In genomic region chr2:163735692-163736432, GRCh38 we compare ENCODE assay signal across 8 cellular contexts. TPM values are rescaled to one million over a fixed set of nuclear protein-coding genes. Genes with fewer than 3 reads are reported as not detected.
DNase-seq lines count a peak whose midpoint lies in the region; ATAC-seq and TF ChIP-seq lines count a peak whose summit lies in the region.

Gene FIGN, minus strand, starts transcription at chr2:163736008. Its CDS starts 1,081 bp downstream, at chr2:163734927.

- DNase-seq in ELF-1 (ENCODE audit: low read depth, low spot score) (peak; percentile 93), NCI-H2081 (lab: John Stamatoyannopoulos, UW) (peak; percentile 74 to 86), astrocyte of the cerebellum (ENCODE audit: low read depth) (peak; percentile 85), right cardiac atrium (peak; percentile 82 to 93 (median 92)), posterior vena cava (ENCODE audit: low spot score) (peak; percentile 93), T-helper 9 cell (no peak)

- ATAC-seq in right cardiac atrium = peak; percentile 90 to 92
- ATAC-seq in HG03432 (IDR thresholded peaks at IDR 0.05; ENCODE audit: unreplicated experiment) = no peak
- ATAC-seq in GM19452 (IDR thresholded peaks at IDR 0.05; ENCODE audit: unreplicated experiment) = no peak

- H3K9me3 ChIP-seq in right cardiac atrium (ENCODE audit: control insufficient read depth, low read length) = no peaks in the 10 kb centered on the region

- WGBS in right cardiac atrium = under 1% methylated on average over 54 of the region's 54 CpGs

- no peaks in the 10 kb centered on the region for H3K4me1 ChIP-seq in right cardiac atrium (ENCODE audit: control insufficient read depth, insufficient read depth, low read length)

- H3K4me3 ChIP-seq in astrocyte of the cerebellum (ENCODE audit: low read depth, low read length) (peak within 1 kb of the TSS; percentile 76), right cardiac atrium (ENCODE audit: low read length) (peak within 1 kb of the TSS; percentile 98)

- TF ChIP-seq CTCF in astrocyte of the cerebellum (IDR thresholded peaks at IDR 0.05; ENCODE audit: low read depth, low read length, missing control alignments) = no peak

- no peaks in the 10 kb centered on the region for H3K27me3 ChIP-seq in right cardiac atrium (ENCODE audit: control insufficient read depth, insufficient read depth)

- peak within 1 kb of the TSS; percentile 99 for H3K27ac ChIP-seq in right cardiac atrium (ENCODE audit: low read length)

- intact Hi-C loops in right cardiac atrium (cut with DNase I) = loop anchor here in 2 of 4 donors (10.0 kb wide), 2 partner anchors 309 to 391 kb away; no protein-coding TSS in a partner anchor
- intact Hi-C loops in posterior vena cava (cut with DNase I) = loop anchor here in 1 of 2 donors (5.0 kb wide), 1 partner anchor 389 kb away; no protein-coding TSS in a partner anchor

- in situ Hi-C loops in astrocyte of the cerebellum (cut with HindIII; ENCODE audit: low sequenced_read_pairs) = no loop called here

RNA-seq across cellular contexts. Expression of gene FIGN, which starts in this region (rescaled TPM):
- total RNA-seq in right cardiac atrium (10 to 100 TPM in 2 of 4 donors, 1 to 10 TPM in 2; 9.5 to 13.8 (median 11.6) TPM), posterior vena cava (10 to 100 TPM; 14.4 to 23.6 TPM)
- 2.7 TPM for polyA plus RNA-seq in right cardiac atrium

Comparison
In these comparisons a context has a peak if more than half of its experiments do, and no peak if none do; other contexts are left out.
1. ATAC-seq: peak in right cardiac atrium (2 of 2); none in HG03432 (single experiment) and GM19452 (single experiment).